In genomic region chr12:124626841-124627502, GRCh38 we compare ENCODE assay signal across 10 cellular contexts. TPM values are rescaled to one million over a fixed set of nuclear protein-coding genes. Genes with fewer than 3 reads are reported as not detected.
DNase-seq lines count a peak whose midpoint lies in the region; ATAC-seq, FAIRE-seq and TF ChIP-seq lines count a peak whose summit lies in the region.
"Had no signal": no experiment of that assay in that cellular context is flagged by ENCODE, and none has a peak within 500 bp of the region (broad histone marks: within the 10 kb centered on the region; RNA-seq: fewer than 3 reads in every experiment).

No MANE protein-coding gene starts in this region.

- POLR2A ChIA-PET in SK-N-SH (lab: Yijun Ruan, JAX) = no interaction called here
- POLR2A ChIA-PET in H1 (lab: Charles Lee; ENCODE audit: partially characterized antibody) = interaction anchor here (0.9 kb wide), 1 partner anchor 41 kb away, joined by 3 read pairs; no protein-coding TSS in a partner anchor

- no peaks in the 10 kb centered on the region for H3F3A ChIP-seq in SK-N-SH (replicated peaks; ENCODE audit: insufficient read depth)

- H2BK5ac ChIP-seq in H1 (ENCODE audit: low read depth, low read length) = no peak overlapping the region

- no peak for FAIRE-seq in H1 (lab: Jason Lieb, UNC)
- FAIRE-seq: GM12878 had no signal

- H3K4me1 Mint-ChIP-seq in natural killer cell treated with Interleukin-12 subunit alpha and Interleukin-12 subunit beta and Interleukin-15 and Interleukin-18, amount 100 ng/mL, for 72 hours (ENCODE audit: low read depth in 2 of 2) = peaks cover 0 to 3% of the 10 kb centered on the region in 2 donors

- TF ChIP-seq EP300 in SK-N-SH (IDR thresholded peaks at IDR 0.05; ENCODE audit: borderline replicate concordance in 1 of 2, low read depth in 1 of 2, low read length in 1 of 2) (no peak), H1 (IDR thresholded peaks at IDR 0.05; ENCODE audit: borderline replicate concordance in 1 of 2, low read depth in 2 of 2, low read length in 2 of 2) (no peak)

- H3K79me2 ChIP-seq in SK-N-SH (ENCODE audit: insufficient read depth) = no peaks in the 10 kb centered on the region
- H3K79me2 ChIP-seq in H1 (ENCODE audit: control insufficient read depth in 1 of 2, insufficient read depth in 2 of 2, low read length in 2 of 2) = no peaks in the 10 kb centered on the region

- no peak overlapping the region for H3K4me2 ChIP-seq in SK-N-SH
- no peak overlapping the region for H3K4me2 ChIP-seq in H1 (ENCODE audit: insufficient read depth in 1 of 2, low read depth in 2 of 2, low read length in 2 of 2)

- no peak overlapping the region for H3K4ac ChIP-seq in H1 (replicated peaks; ENCODE audit: insufficient read length, low read depth, low read length)

- no peak overlapping the region for H2BK15ac ChIP-seq in H1 (ENCODE audit: low read length)

- peaks cover 0 to 7% of the 10 kb centered on the region in 2 donors for H3K27me3 Mint-ChIP-seq in natural killer cell treated with Interleukin-12 subunit alpha and Interleukin-12 subunit beta and Interleukin-15 and Interleukin-18, amount 100 ng/mL, for 72 hours

- H2BK120ac ChIP-seq in H1 (replicated peaks; ENCODE audit: low read depth, low read length) = no peak overlapping the region

- no peak overlapping the region for H3K14ac ChIP-seq in H1 (ENCODE audit: insufficient read length)

- H3K27me3 ChIP-seq in SK-N-SH (ENCODE audit: insufficient read depth) (no peaks in the 10 kb centered on the region), H1 (replicated peaks in 1 of 4; ENCODE audit: control insufficient read depth in 3 of 4, extremely low read depth in 1 of 4, insufficient read depth in 3 of 4, low read length in 3 of 4) (no peaks in the 10 kb centered on the region), aorta (ENCODE audit: control insufficient read depth in 1 of 2, insufficient read depth in 2 of 2, low read length in 1 of 2) (no peaks in the 10 kb centered on the region)

- no peak overlapping the region for H2AK5ac ChIP-seq in H1 (ENCODE audit: low read depth, low read length)

- no peaks in the 10 kb centered on the region for H3K36me3 Mint-ChIP-seq in natural killer cell treated with Interleukin-12 subunit alpha and Interleukin-12 subunit beta and Interleukin-15 and Interleukin-18, amount 100 ng/mL, for 72 hours

- CTCF ChIA-PET in SK-N-SH (lab: Yijun Ruan, JAX) = no interaction called here
- CTCF ChIA-PET in H1 (lab: Charles Lee; ENCODE audit: partially characterized antibody) = interaction anchor here (0.9 to 1.3 kb wide), 2 partner anchors 25 to 58 kb away, joined by 3 read pairs; no protein-coding TSS in a partner anchor

- no peak overlapping the region for H4K5ac ChIP-seq in H1 (ENCODE audit: insufficient read length, low read depth, low read length)

- H2BK12ac ChIP-seq in H1 (ENCODE audit: low read depth, low read length) = 0 out of 2 replicates have a peak overlapping the region, but pooled peaks have one; percentile 9

- no peaks in the 10 kb centered on the region for H3K79me1 ChIP-seq in H1 (ENCODE audit: low read depth, low read length)

- no peaks in the 10 kb centered on the region for H3K23me2 ChIP-seq in H1 (ENCODE audit: low read depth, low read length)

- no peak overlapping the region for H3K23ac ChIP-seq in H1 (ENCODE audit: insufficient read length)

- H2BK20ac ChIP-seq in H1 (ENCODE audit: low read length) = no peak overlapping the region

- WGBS in SK-N-SH (ENCODE audit: low lambda C conversion rate) = 87% methylated on average over 9 of the region's 9 CpGs
- 94% methylated on average over 9 of the region's 9 CpGs; no CpG with 5 or more reads in 1 of the 2 experiments for WGBS in H1 (ENCODE audit: extremely low coverage in 1 of 2, insufficient coverage in 1 of 2, insufficient read length in 1 of 2, insufficient replicate concordance in 2 of 2, low coverage in 1 of 2, low lambda C conversion rate in 2 of 2, missing lambda C conversion rate in 1 of 2), 2 experiments
- WGBS in aorta, 2 donors = 71 to 77% methylated on average over 9 of the region's 9 CpGs

- H3K9ac ChIP-seq in SK-N-SH (no peak overlapping the region), H1 (replicated peaks in 1 of 4; ENCODE audit: extremely low read depth in 1 of 4, low read depth in 3 of 4, low read length in 3 of 4) (no peak overlapping the region)

- H2AFZ ChIP-seq in SK-N-SH (ENCODE audit: low read depth) (no peak overlapping the region), H1 (ENCODE audit: low read length) (no peak overlapping the region)

- intact Hi-C loops in aorta (cut with DNase I) = loop anchor here in 1 of 2 donors (5.0 kb wide), 1 partner anchor 50 kb away; no protein-coding TSS in a partner anchor

- peaks cover 0 to 9% of the 10 kb centered on the region in 2 experiments; a peak in 1 of 4 replicates for H3K4me1 ChIP-seq in SK-N-SH (ENCODE audit: control insufficient read depth in 1 of 2, insufficient read depth in 2 of 2, low read depth in 1 of 2, low read length in 1 of 2)
- peaks cover 1 to 8% (median 7%) of the 10 kb centered on the region in 4 experiments; a peak in 6 of 7 replicates for H3K4me1 ChIP-seq in H1 (replicated peaks in 1 of 4; ENCODE audit: control insufficient read depth in 3 of 4, insufficient read depth in 4 of 4, low read length in 3 of 4)
- H3K4me1 ChIP-seq in aorta (ENCODE audit: control insufficient read depth in 1 of 2, insufficient read depth in 2 of 2, low read length in 2 of 2) = no peaks in the 10 kb centered on the region

- H4K8ac ChIP-seq in H1 (ENCODE audit: extremely low read depth, insufficient read depth, low read length) = no peak overlapping the region

- ATAC-seq in SK-N-SH treated with all-trans-retinoic acid at 6 μM for 48 hours (0 out of 3 replicates have a peak, but pooled peaks have one; percentile 22), aorta (ENCODE audit: low FRiP score) (peak; percentile 74)
- no peak for ATAC-seq in natural killer cell treated with Interleukin-12 subunit alpha and Interleukin-12 subunit beta and Interleukin-15 and Interleukin-18, amount 100 ng/mL, for 72 hours
- ATAC-seq: GM12878 had no signal

- H3K9me3 ChIP-seq in SK-N-SH (no peaks in the 10 kb centered on the region), H1 (ENCODE audit: insufficient read depth in 2 of 2, low read depth in 1 of 2, low read length in 1 of 2) (0 out of 4 replicates have a peak, but pooled peaks cover 0 to 2% of the 10 kb centered on the region in 2 experiments), aorta (ENCODE audit: control insufficient read depth, low read length) (no peaks in the 10 kb centered on the region)

- H3K18ac ChIP-seq in H1 (ENCODE audit: extremely low read depth, low read length) = no peak overlapping the region

- H3K56ac ChIP-seq in H1 (replicated peaks; ENCODE audit: insufficient read length, low read depth, low read length) = no peak overlapping the region

- no peak overlapping the region for H3K4me3 Mint-ChIP-seq in natural killer cell treated with Interleukin-12 subunit alpha and Interleukin-12 subunit beta and Interleukin-15 and Interleukin-18, amount 100 ng/mL, for 72 hours

- no peak for TF ChIP-seq CTCF in SK-N-SH (IDR thresholded peaks at IDR 0.05)
- no peak for TF ChIP-seq CTCF in H1 (IDR thresholded peaks at IDR 0.05; ENCODE audit: control extremely low read depth in 1 of 3, insufficient read depth in 1 of 3, low read depth in 1 of 3, low read length in 3 of 3)

- no peak for DNase-seq in SK-N-SH
- DNase-seq in H1 (ENCODE audit: low read depth in 1 of 2, low spot score in 2 of 2) = no peak
- peak; percentile 58 for DNase-seq in mucosa of gallbladder (ENCODE audit: low spot score)
- peak; percentile 84 to 88 for DNase-seq in aorta
- DNase-seq in stimulated activated CD4-positive, alpha-beta T cell treated with anti-CD3 and anti-CD28 coated beads, Interleukin-2, amount 100 ng/mL, for 24 hours = no peak
- DNase-seq in natural killer cell treated with Interleukin-12 subunit alpha and Interleukin-12 subunit beta and Interleukin-15 and Interleukin-18, amount 100 ng/mL, for 72 hours (ENCODE audit: low spot score) = no peak
- no peak for DNase-seq in globus pallidus (ENCODE audit: low spot score)

- no peak for TF ChIP-seq POLR2A in H1 (IDR thresholded peaks at IDR 0.05; ENCODE audit: control extremely low read depth in 1 of 2, low read depth in 2 of 2, low read length in 2 of 2)

- no peak overlapping the region for H3K27ac ChIP-seq in SK-N-SH (ENCODE audit: low read depth in 2 of 2, low read length in 1 of 2)
- no peak overlapping the region for H3K27ac ChIP-seq in H1 (ENCODE audit: low read depth, low read length)
- peak overlapping the region in 1 of 2 donors; percentile 10 for H3K27ac ChIP-seq in aorta (ENCODE audit: low read depth in 1 of 2, low read length in 2 of 2)
- H3K27ac ChIP-seq: HL-60 had no signal

- H4K20me1 ChIP-seq in SK-N-SH (ENCODE audit: insufficient read depth) (no peaks in the 10 kb centered on the region), H1 (replicated peaks in 1 of 2; ENCODE audit: control insufficient read depth in 1 of 2, insufficient read depth in 2 of 2, low read length in 2 of 2) (no peaks in the 10 kb centered on the region)

- H3K36me3 ChIP-seq in SK-N-SH (replicated peaks in 1 of 2; ENCODE audit: control insufficient read depth in 1 of 2, insufficient read depth in 2 of 2, low read length in 1 of 2) = no peaks in the 10 kb centered on the region
- no peaks in the 10 kb centered on the region for H3K36me3 ChIP-seq in H1 (ENCODE audit: control insufficient read depth in 2 of 4, insufficient read depth in 4 of 4, low read length in 3 of 4)
- no peaks in the 10 kb centered on the region for H3K36me3 ChIP-seq in aorta (ENCODE audit: control insufficient read depth in 1 of 2, insufficient read depth in 2 of 2, low read length in 1 of 2)

- no peaks in the 10 kb centered on the region for H3K9me2 ChIP-seq in SK-N-SH

- H4K91ac ChIP-seq in H1 (replicated peaks; ENCODE audit: insufficient read length, low read length) = no peak overlapping the region

- no peak overlapping the region for H3K27ac Mint-ChIP-seq in natural killer cell treated with Interleukin-12 subunit alpha and Interleukin-12 subunit beta and Interleukin-15 and Interleukin-18, amount 100 ng/mL, for 72 hours

- TF ChIP-seq RAD21 in SK-N-SH (IDR thresholded peaks at IDR 0.05; ENCODE audit: low read length) (no peak), H1 (IDR thresholded peaks at IDR 0.05 in 1 of 2, conservative IDR thresholded peaks at IDR 0.05 in 1 of 2; ENCODE audit: low read depth in 2 of 2, low read length in 2 of 2) (no peak)

- H3K9me3 Mint-ChIP-seq in natural killer cell treated with Interleukin-12 subunit alpha and Interleukin-12 subunit beta and Interleukin-15 and Interleukin-18, amount 100 ng/mL, for 72 hours = no peaks in the 10 kb centered on the region

- H3K4me3 ChIP-seq in SK-N-SH (ENCODE audit: low read depth in 2 of 2, low read length in 1 of 2) (no peak overlapping the region), H1 (ENCODE audit: extremely low read depth in 1 of 4, insufficient read depth in 2 of 4, low read depth in 3 of 4, low read length in 4 of 4) (no peak overlapping the region), aorta (ENCODE audit: low read length in 2 of 2) (no peak overlapping the region)
- H3K4me3 ChIP-seq: GM12878 had no signal

RNA-seq across cellular contexts. Expression of gene NCOR2, which starts 59.6 kb away (rescaled TPM):
- polyA plus RNA-seq in SK-N-SH (2012; rRNA removed) (9.1 and 19.0 TPM in 2 replicates), H1 (2011; rRNA removed) (14.8 and 25.3 TPM in 2 replicates), aorta (10 to 100 TPM; 39.1 to 48.2 TPM)
- 14.3 and 16.0 TPM in 2 replicates for polyA plus RNA-seq in SK-N-SH (2012; cell fraction: cytosol; rRNA removed)
- 61.3 and 99.7 TPM in 2 replicates for polyA plus RNA-seq in SK-N-SH (2012; cell fraction: nucleus; rRNA removed)
- total RNA-seq in H1 (2021; fragmentation: NEBNext Ultra II Directional; extraction: Animal tissue kit (Norgen Biotek cat#: 25700)) = 275 TPM in 2 replicates
- polyA plus RNA-seq in H1 (2011; cell fraction: cytosol; rRNA removed) = 13.5 TPM
- 54.3 TPM for polyA plus RNA-seq in H1 (2011; cell fraction: nucleus; rRNA removed)
- polyA plus RNA-seq in H1 (2012, experiment 1 of 2) = 125 to 153 TPM (median 138 TPM) in 4 replicates
- polyA plus RNA-seq in H1 (2012, experiment 2 of 2) = 70.3 TPM
- 103 TPM for polyA plus RNA-seq in H1 (2013, experiment 1 of 2)
- polyA plus RNA-seq in H1 (2013, experiment 2 of 2) = 111 TPM
- polyA minus RNA-seq in H1 (2011; rRNA and poly(A)+ RNA removed) = 28.8 and 30.2 TPM in 2 replicates
- 93.4 TPM for polyA minus RNA-seq in H1 (2011; cell fraction: cytosol; rRNA and poly(A)+ RNA removed)
- 81.3 TPM for polyA minus RNA-seq in H1 (2011; cell fraction: nucleus; rRNA and poly(A)+ RNA removed)
- total RNA-seq in mucosa of gallbladder (210 TPM), aorta (100 to 1,000 TPM; 201 to 248 TPM)
- total RNA-seq in natural killer cell treated with Interleukin-12 subunit alpha and Interleukin-12 subunit beta and Interleukin-15 and Interleukin-18, amount 100 ng/mL, for 72 hours = 100 to 1,000 TPM in 1 of 2 donors, 10 to 100 TPM in 1; 80.8 to 133 TPM

Comparison
In these comparisons a context has a peak if more than half of its experiments do, and no peak if none do; other contexts are left out.
1. ATAC-seq: peak in SK-N-SH treated with all-trans-retinoic acid at 6 μM for 48 hours (single experiment) and aorta (single experiment); none in natural killer cell treated with Interleukin-12 subunit alpha and Interleukin-12 subunit beta and Interleukin-15 and Interleukin-18, amount 100 ng/mL, for 72 hours (0 of 2).
2. DNase-seq: peak in mucosa of gallbladder (single experiment) and aorta (2 of 2); none in SK-N-SH (single experiment), H1 (0 of 2), stimulated activated CD4-positive, alpha-beta T cell treated with anti-CD3 and anti-CD28 coated beads, Interleukin-2, amount 100 ng/mL, for 24 hours (0 of 2), natural killer cell treated with Interleukin-12 subunit alpha and Interleukin-12 subunit beta and Interleukin-15 and Interleukin-18, amount 100 ng/mL, for 72 hours (single experiment) and globus pallidus (single experiment).